In genomic region chr7:8042796-8043535, GRCh38 we compare ENCODE assay signal across 22 cellular contexts.
DNase-seq lines count a peak whose midpoint lies in the region; ATAC-seq and TF ChIP-seq lines count a peak whose summit lies in the region.
"Had no signal": no experiment of that assay in that cellular context is flagged by ENCODE, and none has a peak within 500 bp of the region (broad histone marks: within the 10 kb centered on the region; RNA-seq: fewer than 3 reads in every experiment).

No MANE protein-coding gene starts in this region.

- H3K4me3 ChIP-seq in CD4-positive, alpha-beta memory T cell (ENCODE audit: low read length in 2 of 2) = no peak overlapping the region
- H3K4me3 ChIP-seq in adipocyte (ENCODE audit: low read length) (no peak overlapping the region), fibroblast of the aortic adventitia (ENCODE audit: low read depth, low read length) (no peak overlapping the region)
- H3K4me3 ChIP-seq: ascending aorta, HAP-1, MG63 had no signal

- H3K9me3 Mint-ChIP-seq in activated CD4-positive, alpha-beta memory T cell treated with anti-CD3 and anti-CD28 coated beads for 36 hours = no peaks in the 10 kb centered on the region
- no peaks in the 10 kb centered on the region for H3K9me3 Mint-ChIP-seq in activated CD4-positive, alpha-beta memory T cell treated with anti-CD3 and anti-CD28 coated beads, Interleukin-2, amount 10 ng/mL, durations not matched to agents 7 days and 5 days
- H3K9me3 Mint-ChIP-seq in CD4-positive, alpha-beta memory T cell = no peaks in the 10 kb centered on the region

- no peaks in the 10 kb centered on the region for H3K9me3 ChIP-seq in CD4-positive, alpha-beta memory T cell (ENCODE audit: control insufficient read depth in 1 of 2, low read length in 2 of 2)
- H3K9me3 ChIP-seq in adipocyte (ENCODE audit: control insufficient read depth, low read length) = no peaks in the 10 kb centered on the region
- H3K9me3 ChIP-seq: ascending aorta, HAP-1, MG63 had no signal

- peaks cover 14% of the 10 kb centered on the region for H3K36me3 Mint-ChIP-seq in activated CD4-positive, alpha-beta memory T cell treated with anti-CD3 and anti-CD28 coated beads for 36 hours
- peaks cover 22% of the 10 kb centered on the region for H3K36me3 Mint-ChIP-seq in activated CD4-positive, alpha-beta memory T cell treated with anti-CD3 and anti-CD28 coated beads, Interleukin-2, amount 10 ng/mL, durations not matched to agents 7 days and 5 days (ENCODE audit: low read depth)
- peaks cover 19 to 33% of the 10 kb centered on the region in 2 donors for H3K36me3 Mint-ChIP-seq in CD4-positive, alpha-beta memory T cell

- CTCF ChIA-PET in activated CD4-positive, alpha-beta memory T cell treated with anti-CD3 and anti-CD28 coated beads for 36 hours (lab: Charles Lee) = interaction anchor here (2.8 kb wide), 1 partner anchor 147 kb away, joined by 13 read pairs; no protein-coding TSS in a partner anchor
- CTCF ChIA-PET in activated CD4-positive, alpha-beta memory T cell treated with anti-CD3 and anti-CD28 coated beads, Interleukin-2, amount 10 ng/mL, durations not matched to agents 7 days and 5 days (lab: Charles Lee) = no interaction called here
- CTCF ChIA-PET in CD4-positive, alpha-beta memory T cell (lab: Charles Lee; ENCODE audit: partially characterized antibody) = no interaction called here

- H3K27ac Mint-ChIP-seq in activated CD4-positive, alpha-beta memory T cell treated with anti-CD3 and anti-CD28 coated beads for 36 hours = peak overlapping the region; percentile 25
- no peak overlapping the region for H3K27ac Mint-ChIP-seq in activated CD4-positive, alpha-beta memory T cell treated with anti-CD3 and anti-CD28 coated beads, Interleukin-2, amount 10 ng/mL, durations not matched to agents 7 days and 5 days
- peak overlapping the region in 4 of 7 donors; percentile 8 to 92 (median 67) for H3K27ac Mint-ChIP-seq in CD4-positive, alpha-beta memory T cell
- H3K27ac Mint-ChIP-seq: activated naive CD4-positive, alpha-beta T cell treated with anti-CD3 and anti-CD28 coated beads, Interleukin-2, amount 10 ng/mL, durations not matched to agents 7 days and 5 days had no signal

- no peaks in the 10 kb centered on the region for H3K36me3 ChIP-seq in CD4-positive, alpha-beta memory T cell (ENCODE audit: insufficient read depth, low read length)
- H3K36me3 ChIP-seq in adipocyte (ENCODE audit: control insufficient read depth, insufficient read depth, low read length, severe bottlenecking) = peaks cover 16% of the 10 kb centered on the region
- H3K36me3 ChIP-seq: ascending aorta, HAP-1, MG63 had no signal

- H3K27me3 ChIP-seq in CD4-positive, alpha-beta memory T cell (ENCODE audit: insufficient read depth, low read length) = no peaks in the 10 kb centered on the region
- no peaks in the 10 kb centered on the region for H3K27me3 ChIP-seq in adipocyte (replicated peaks; ENCODE audit: control insufficient read depth, insufficient read depth, low read length)
- H3K27me3 ChIP-seq: ascending aorta, MG63 had no signal

- no peak for TF ChIP-seq CTCF in fibroblast of the aortic adventitia (IDR thresholded peaks at IDR 0.05; ENCODE audit: insufficient read depth, low read length)

- no peak for ATAC-seq in HG03095 (IDR thresholded peaks at IDR 0.05; ENCODE audit: unreplicated experiment)
- ATAC-seq: naive thymus-derived CD4-positive, alpha-beta T cell had no signal

- no peak overlapping the region for H3K27ac ChIP-seq in CD4-positive, alpha-beta memory T cell (ENCODE audit: low read depth, low read length)
- H3K27ac ChIP-seq: ascending aorta had no signal

- no peak overlapping the region for H3K4me3 Mint-ChIP-seq in activated CD4-positive, alpha-beta memory T cell treated with anti-CD3 and anti-CD28 coated beads for 36 hours
- no peak overlapping the region for H3K4me3 Mint-ChIP-seq in activated CD4-positive, alpha-beta memory T cell treated with anti-CD3 and anti-CD28 coated beads, Interleukin-2, amount 10 ng/mL, durations not matched to agents 7 days and 5 days
- peak overlapping the region in 2 of 8 donors; percentile 2 to 42 for H3K4me3 Mint-ChIP-seq in CD4-positive, alpha-beta memory T cell
- H3K4me3 Mint-ChIP-seq: activated naive CD4-positive, alpha-beta T cell treated with anti-CD3 and anti-CD28 coated beads, Interleukin-2, amount 10 ng/mL, durations not matched to agents 7 days and 5 days; naive thymus-derived CD4-positive, alpha-beta T cell had no signal

- H3K4me1 ChIP-seq in CD4-positive, alpha-beta memory T cell (ENCODE audit: insufficient read depth, low read length) = peaks cover 37% of the 10 kb centered on the region
- no peaks in the 10 kb centered on the region for H3K4me1 ChIP-seq in adipocyte (ENCODE audit: control insufficient read depth, insufficient read depth, low read length)
- H3K4me1 ChIP-seq: ascending aorta, HAP-1 had no signal

- H3K4me1 Mint-ChIP-seq in activated CD4-positive, alpha-beta memory T cell treated with anti-CD3 and anti-CD28 coated beads for 36 hours (ENCODE audit: low read depth) = peaks cover 71% of the 10 kb centered on the region
- peaks cover 44% of the 10 kb centered on the region for H3K4me1 Mint-ChIP-seq in activated CD4-positive, alpha-beta memory T cell treated with anti-CD3 and anti-CD28 coated beads, Interleukin-2, amount 10 ng/mL, durations not matched to agents 7 days and 5 days
- H3K4me1 Mint-ChIP-seq in CD4-positive, alpha-beta memory T cell = peaks cover 39 to 66% (median 57%) of the 10 kb centered on the region in 4 donors

- DNase-seq in activated CD4-positive, alpha-beta memory T cell treated with anti-CD3 and anti-CD28 coated beads for 36 hours = no peak
- DNase-seq in activated CD4-positive, alpha-beta memory T cell treated with anti-CD3 and anti-CD28 coated beads, Interleukin-2, amount 10 ng/mL, durations not matched to agents 7 days and 5 days = no peak
- no peak for DNase-seq in CD4-positive, alpha-beta memory T cell
- peak; percentile 15 for DNase-seq in adipocyte (ENCODE audit: low read depth)
- peak; percentile 52 for DNase-seq in fibroblast of the aortic adventitia (ENCODE audit: low read depth)
- DNase-seq in DMS153 (lab: John Stamatoyannopoulos, UW) = no peak
- DNase-seq in central memory CD4-positive, alpha-beta T cell = no peak
- DNase-seq: activated naive CD4-positive, alpha-beta T cell treated with anti-CD3 and anti-CD28 coated beads, Interleukin-2, amount 10 ng/mL, durations not matched to agents 7 days and 5 days; DND-41; glutamatergic neuron; KBM-7; MG63; midbrain; naive thymus-derived CD4-positive, alpha-beta T cell; NCI-H1105 treated with DMSO at 0.1 percent for 48 hours; NCI-H2029; NCI-H526; Right ventricle myocardium superior; trophoblast cell had no signal

- no peak overlapping the region for H3K9ac ChIP-seq in adipocyte (ENCODE audit: low read length)

- intact Hi-C loops in activated CD4-positive, alpha-beta memory T cell treated with anti-CD3 and anti-CD28 coated beads for 36 hours (cut with micrococcal nuclease) = no loop called here
- intact Hi-C loops in CD4-positive, alpha-beta memory T cell (cut with micrococcal nuclease) = no loop called here

- POLR2A ChIA-PET in activated CD4-positive, alpha-beta memory T cell treated with anti-CD3 and anti-CD28 coated beads for 36 hours (lab: Charles Lee) = no interaction called here
- POLR2A ChIA-PET in activated CD4-positive, alpha-beta memory T cell treated with anti-CD3 and anti-CD28 coated beads, Interleukin-2, amount 10 ng/mL, durations not matched to agents 7 days and 5 days (lab: Charles Lee) = no interaction called here
- POLR2A ChIA-PET in CD4-positive, alpha-beta memory T cell (lab: Charles Lee; ENCODE audit: partially characterized antibody) = interaction anchor here (0.9 kb wide), 1 partner anchor 83 kb away, joined by 5 read pairs; no protein-coding TSS in a partner anchor

- H3K27me3 Mint-ChIP-seq in activated CD4-positive, alpha-beta memory T cell treated with anti-CD3 and anti-CD28 coated beads for 36 hours = no peaks in the 10 kb centered on the region
- no peaks in the 10 kb centered on the region for H3K27me3 Mint-ChIP-seq in activated CD4-positive, alpha-beta memory T cell treated with anti-CD3 and anti-CD28 coated beads, Interleukin-2, amount 10 ng/mL, durations not matched to agents 7 days and 5 days
- H3K27me3 Mint-ChIP-seq in CD4-positive, alpha-beta memory T cell = no peaks in the 10 kb centered on the region
- H3K27me3 Mint-ChIP-seq: activated naive CD4-positive, alpha-beta T cell treated with anti-CD3 and anti-CD28 coated beads, Interleukin-2, amount 10 ng/mL, durations not matched to agents 7 days and 5 days; naive thymus-derived CD4-positive, alpha-beta T cell had no signal

Comparison
In these comparisons a context has a peak if more than half of its experiments do, and no peak if none do; other contexts are left out.
1. DNase-seq: peak in adipocyte (single experiment) and fibroblast of the aortic adventitia (single experiment); none in activated CD4-positive, alpha-beta memory T cell treated with anti-CD3 and anti-CD28 coated beads for 36 hours (single experiment), activated CD4-positive, alpha-beta memory T cell treated with anti-CD3 and anti-CD28 coated beads, Interleukin-2, amount 10 ng/mL, durations not matched to agents 7 days and 5 days (single experiment), CD4-positive, alpha-beta memory T cell (0 of 5), DMS153 (single experiment) and central memory CD4-positive, alpha-beta T cell (single experiment).